In genomic region chr17:27753726-27754125, GRCh38 we compare ENCODE assay signal across 7 cellular contexts. TPM values are rescaled to one million over a fixed set of nuclear protein-coding genes. Genes with fewer than 3 reads are reported as not detected.
"Had no signal": no experiment of that assay in that cellular context is flagged by ENCODE, and none has a peak within 500 bp of the region (broad histone marks: within the 10 kb centered on the region; RNA-seq: fewer than 3 reads in every experiment).

No MANE protein-coding gene starts in this region.

RNA-seq across cellular contexts. Expression of gene NOS2, which starts 46.6 kb away (rescaled TPM):
- total RNA-seq: LHCN-M2, MCF 10A, NCI-H460, OCI-LY7, PC-9, SJSA1 had no signal
- polyA plus RNA-seq: SK-N-SH had no signal
